In genomic region chr2:236959036-236959435, GRCh38 we compare ENCODE assay signal across 31 cellular contexts.
"Had no signal": no experiment of that assay in that cellular context is flagged by ENCODE, and none has a peak within 500 bp of the region (broad histone marks: within the 10 kb centered on the region; RNA-seq: fewer than 3 reads in every experiment).

No MANE protein-coding gene starts in this region.

- H3K4me1 Mint-ChIP-seq: activated B cell treated with CpG ODN at 0.5 μM for 24 hours; activated naive CD4-positive, alpha-beta T cell treated with anti-CD3 and anti-CD28 coated beads, Interleukin-2, amount 50 U/mL, for 24 hours; activated naive CD8-positive, alpha-beta T cell treated with anti-CD3 and anti-CD28 coated beads for 36 hours; T-helper 17 cell had no signal

- H3K36me3 Mint-ChIP-seq: activated naive CD4-positive, alpha-beta T cell treated with anti-CD3 and anti-CD28 coated beads, Interleukin-2, amount 50 U/mL, for 24 hours; activated naive CD8-positive, alpha-beta T cell treated with anti-CD3 and anti-CD28 coated beads for 36 hours had no signal

- H3K4me1 ChIP-seq: body of pancreas had no signal

- H3K27me3 ChIP-seq: adrenal gland, body of pancreas had no signal

- H3K27me3 Mint-ChIP-seq: activated B cell treated with CpG ODN at 0.5 μM for 24 hours; activated naive CD4-positive, alpha-beta T cell treated with anti-CD3 and anti-CD28 coated beads, Interleukin-2, amount 50 U/mL, for 24 hours had no signal

- ATAC-seq: activated CD4-positive, CD25-positive, alpha-beta regulatory T cell treated with anti-CD3 and anti-CD28 coated beads, Interleukin-2, amount 50 U/mL, for 24 hours; activated CD8-positive, alpha-beta T cell treated with anti-CD3 and anti-CD28 coated beads for 36 hours; activated naive CD8-positive, alpha-beta T cell treated with anti-CD3 and anti-CD28 coated beads, Interleukin-2, amount 50 U/mL, for 24 hours; body of pancreas; T-helper 17 cell had no signal

- H3K27ac ChIP-seq: adrenal gland, body of pancreas, epithelial cell of prostate, WERI-Rb-1 had no signal

- H3K4me3 Mint-ChIP-seq: activated B cell treated with CpG ODN at 0.5 μM for 24 hours; activated CD8-positive, alpha-beta T cell treated with anti-CD3 and anti-CD28 coated beads for 36 hours; activated naive CD4-positive, alpha-beta T cell treated with anti-CD3 and anti-CD28 coated beads for 36 hours; activated naive CD4-positive, alpha-beta T cell treated with anti-CD3 and anti-CD28 coated beads, Interleukin-2, amount 50 U/mL, for 24 hours; activated naive CD8-positive, alpha-beta T cell treated with anti-CD3 and anti-CD28 coated beads for 36 hours; activated naive CD8-positive, alpha-beta T cell treated with anti-CD3 and anti-CD28 coated beads, Interleukin-2, amount 50 U/mL, for 24 hours; activated T-helper 1 cell treated with anti-CD3 and anti-CD28 coated beads, Interleukin-12 subunit alpha, Interleukin-12 subunit beta, Interleukin-2, Interleukin-4 antibody, amounts not matched to agents 30 ng/mL and 10 ng/mL and 1 ng/mL, durations not matched to agents 14 hours and 24 hours and 36 hours; T-helper 17 cell; T-helper 2 cell treated with Interferon-gamma antibody and Interleukin-4, amounts not matched to agents 5 μg/mL and 100 μg/mL, for 36 hours had no signal

- FAIRE-seq: colon, endometrium, endothelial cell of umbilical vein had no signal

- H3K4me3 ChIP-seq: adrenal gland, body of pancreas had no signal

- H3K9me3 Mint-ChIP-seq: activated B cell treated with CpG ODN at 0.5 μM for 24 hours; activated naive CD4-positive, alpha-beta T cell treated with anti-CD3 and anti-CD28 coated beads for 36 hours; activated naive CD4-positive, alpha-beta T cell treated with anti-CD3 and anti-CD28 coated beads, Interleukin-2, amount 50 U/mL, for 24 hours; activated naive CD8-positive, alpha-beta T cell treated with anti-CD3 and anti-CD28 coated beads for 36 hours; activated naive CD8-positive, alpha-beta T cell treated with anti-CD3 and anti-CD28 coated beads, Interleukin-2, amount 50 U/mL, for 24 hours; activated T-helper 1 cell treated with anti-CD3 and anti-CD28 coated beads, Interleukin-12 subunit alpha, Interleukin-12 subunit beta, Interleukin-2, Interleukin-4 antibody, amounts not matched to agents 30 ng/mL and 10 ng/mL and 1 ng/mL, durations not matched to agents 14 hours and 24 hours and 36 hours; activated T-helper 2 cell treated with anti-CD3 and anti-CD28 coated beads, Interferon-gamma antibody, Interleukin-2, Interleukin-4, amounts not matched to agents 10 μg/mL and 5 μg/mL and 100 μg/mL, durations not matched to agents 14 hours and 24 hours and 36 hours; T-helper 2 cell treated with Interferon-gamma antibody and Interleukin-4, amounts not matched to agents 5 μg/mL and 100 μg/mL, for 36 hours had no signal

- H3K27ac Mint-ChIP-seq: activated B cell treated with CpG ODN at 0.5 μM for 24 hours; activated CD8-positive, alpha-beta T cell treated with anti-CD3 and anti-CD28 coated beads for 36 hours; activated naive CD4-positive, alpha-beta T cell treated with anti-CD3 and anti-CD28 coated beads for 36 hours; activated naive CD4-positive, alpha-beta T cell treated with anti-CD3 and anti-CD28 coated beads, Interleukin-2, amount 50 U/mL, for 24 hours; activated naive CD8-positive, alpha-beta T cell treated with anti-CD3 and anti-CD28 coated beads for 36 hours; activated naive CD8-positive, alpha-beta T cell treated with anti-CD3 and anti-CD28 coated beads, Interleukin-2, amount 50 U/mL, for 24 hours; activated T-helper 1 cell treated with anti-CD3 and anti-CD28 coated beads, Interleukin-12 subunit alpha, Interleukin-12 subunit beta, Interleukin-2, Interleukin-4 antibody, amounts not matched to agents 30 ng/mL and 10 ng/mL and 1 ng/mL, durations not matched to agents 14 hours and 24 hours and 36 hours; activated T-helper 2 cell treated with anti-CD3 and anti-CD28 coated beads, Interferon-gamma antibody, Interleukin-2, Interleukin-4, amounts not matched to agents 10 μg/mL and 5 μg/mL and 100 μg/mL, durations not matched to agents 14 hours and 24 hours and 36 hours; T-helper 17 cell; T-helper 2 cell treated with Interferon-gamma antibody and Interleukin-4, amounts not matched to agents 5 μg/mL and 100 μg/mL, for 36 hours had no signal

- DNase-seq: activated B cell treated with CpG ODN at 0.5 μM for 24 hours; activated CD4-positive, alpha-beta T cell treated with anti-CD3 and anti-CD28 coated beads for 48 hours; activated CD4-positive, alpha-beta T cell treated with anti-CD3 and anti-CD28 coated beads, Interleukin-2, amount 50 U/mL, for 1 hour; activated CD4-positive, alpha-beta T cell treated with anti-CD3 and anti-CD28 coated beads, Interleukin-2, amount 50 U/mL, for 48 hours; activated CD8-positive, alpha-beta memory T cell treated with anti-CD3 and anti-CD28 coated beads for 24 hours; activated CD8-positive, alpha-beta T cell treated with anti-CD3 and anti-CD28 coated beads for 36 hours; activated effector memory CD4-positive, alpha-beta T cell treated with anti-CD3 and anti-CD28 coated beads, Interleukin-2, amount 50 U/mL, for 16 hours; activated naive CD4-positive, alpha-beta T cell treated with anti-CD3 and anti-CD28 coated beads for 36 hours; activated naive CD8-positive, alpha-beta T cell treated with anti-CD3 and anti-CD28 coated beads for 36 hours; activated naive CD8-positive, alpha-beta T cell treated with anti-CD3 and anti-CD28 coated beads, Interleukin-2, amount 50 U/mL, for 24 hours; activated T-cell treated with anti-CD3 and anti-CD28 coated beads, Interleukin-2, amount 50 U/mL, for 1 hour; activated T-cell treated with anti-CD3 and anti-CD28 coated beads, Interleukin-2, amount 50 U/mL, for 48 hours; adrenal gland; amygdala; body of pancreas; caudate nucleus; effector CD8-positive, alpha-beta T cell; foreskin fibroblast; T-helper 1 cell; T-helper 17 cell; T1000; WERI-Rb-1 had no signal

- H3K36me3 ChIP-seq: adrenal gland, WERI-Rb-1 had no signal

- H3K9me3 ChIP-seq: adrenal gland, body of pancreas had no signal
